In genomic region chr10:119312241-119312640, GRCh38 we compare ENCODE assay signal across 12 cellular contexts.
DNase-seq lines count a peak whose midpoint lies in the region; ATAC-seq lines count a peak whose summit lies in the region.
"Had no signal": no experiment of that assay in that cellular context is flagged by ENCODE, and none has a peak within 500 bp of the region (broad histone marks: within the 10 kb centered on the region; RNA-seq: fewer than 3 reads in every experiment).

No MANE protein-coding gene starts in this region.

- ATAC-seq in stimulated activated naive CD8-positive, alpha-beta T cell treated with anti-CD3 and anti-CD28 coated beads, Interleukin-15, Interleukin-2, amounts not matched to agents 100 U/mL and 50 U/mL, for 24 hours = no peak
- ATAC-seq: Panc1 had no signal

- DNase-seq in T-helper 1 cell = no peak
- DNase-seq in stimulated activated naive CD8-positive, alpha-beta T cell treated with anti-CD3 and anti-CD28 coated beads, Interleukin-15, Interleukin-2, amounts not matched to agents 100 U/mL and 50 U/mL, for 24 hours = no peak
- DNase-seq in immature natural killer cell = no peak
- no peak for DNase-seq in retina
- DNase-seq in medulla oblongata (ENCODE audit: extremely low spot score) = no peak
- no peak for DNase-seq in stimulated activated naive CD4-positive, alpha-beta T cell treated with Interleukin-2 at 50 U/mL for 16 hours (lab: John Stamatoyannopoulos, UW)
- DNase-seq: C1 segment of cervical spinal cord, HCEC 1CT, NCI-H748 treated with DMSO at 0.1 percent for 48 hours had no signal

- H3K4me1 Mint-ChIP-seq in T-helper 1 cell treated with Interleukin-12 subunit alpha and Interleukin-12 subunit beta and Interleukin-4 antibody, amounts not matched to agents 30 μg/mL and 1 μg/mL, for 36 hours (ENCODE audit: low read depth) = peaks cover 63% of the 10 kb centered on the region
- H3K4me1 Mint-ChIP-seq in stimulated activated naive CD8-positive, alpha-beta T cell treated with anti-CD3 and anti-CD28 coated beads, Interleukin-15, Interleukin-2, amounts not matched to agents 100 ng/mL and 50 ng/mL, for 24 hours (ENCODE audit: low read depth) = peaks cover 90% of the 10 kb centered on the region
- H3K4me1 Mint-ChIP-seq in immature natural killer cell = peaks cover 86 to 91% of the 10 kb centered on the region in 2 donors

- peaks cover 7% of the 10 kb centered on the region for H3K27me3 Mint-ChIP-seq in T-helper 1 cell treated with Interleukin-12 subunit alpha and Interleukin-12 subunit beta and Interleukin-4 antibody, amounts not matched to agents 30 μg/mL and 1 μg/mL, for 36 hours (ENCODE audit: low read depth)
- H3K27me3 Mint-ChIP-seq in stimulated activated naive CD8-positive, alpha-beta T cell treated with anti-CD3 and anti-CD28 coated beads, Interleukin-15, Interleukin-2, amounts not matched to agents 100 ng/mL and 50 ng/mL, for 24 hours = peaks cover 15% of the 10 kb centered on the region
- peaks cover 26 to 45% (median 30%) of the 10 kb centered on the region in 3 donors for H3K27me3 Mint-ChIP-seq in immature natural killer cell (ENCODE audit: low read depth in 3 of 3)

- no peak overlapping the region for H3K4me3 Mint-ChIP-seq in T-helper 1 cell treated with Interleukin-12 subunit alpha and Interleukin-12 subunit beta and Interleukin-4 antibody, amounts not matched to agents 30 μg/mL and 1 μg/mL, for 36 hours
- H3K4me3 Mint-ChIP-seq in stimulated activated naive CD8-positive, alpha-beta T cell treated with anti-CD3 and anti-CD28 coated beads, Interleukin-15, Interleukin-2, amounts not matched to agents 100 ng/mL and 50 ng/mL, for 24 hours = peak overlapping the region; percentile 45
- peak overlapping the region; percentile 12 to 73 (median 55) for H3K4me3 Mint-ChIP-seq in immature natural killer cell

- peaks cover 7% of the 10 kb centered on the region for H3K9me3 Mint-ChIP-seq in T-helper 1 cell treated with Interleukin-12 subunit alpha and Interleukin-12 subunit beta and Interleukin-4 antibody, amounts not matched to agents 30 μg/mL and 1 μg/mL, for 36 hours
- peaks cover 5% of the 10 kb centered on the region for H3K9me3 Mint-ChIP-seq in stimulated activated naive CD8-positive, alpha-beta T cell treated with anti-CD3 and anti-CD28 coated beads, Interleukin-15, Interleukin-2, amounts not matched to agents 100 ng/mL and 50 ng/mL, for 24 hours
- peaks cover 0 to 1% (median 0%) of the 10 kb centered on the region in 6 donors for H3K9me3 Mint-ChIP-seq in immature natural killer cell

- H3K27ac Mint-ChIP-seq in T-helper 1 cell treated with Interleukin-12 subunit alpha and Interleukin-12 subunit beta and Interleukin-4 antibody, amounts not matched to agents 30 μg/mL and 1 μg/mL, for 36 hours = peak overlapping the region; percentile 87
- peak overlapping the region; percentile 89 for H3K27ac Mint-ChIP-seq in stimulated activated naive CD8-positive, alpha-beta T cell treated with anti-CD3 and anti-CD28 coated beads, Interleukin-15, Interleukin-2, amounts not matched to agents 100 ng/mL and 50 ng/mL, for 24 hours
- H3K27ac Mint-ChIP-seq in immature natural killer cell = peak overlapping the region in 4 of 6 donors; percentile 50 to 88 (median 69)

- peaks cover 21% of the 10 kb centered on the region for H3K36me3 Mint-ChIP-seq in T-helper 1 cell treated with Interleukin-12 subunit alpha and Interleukin-12 subunit beta and Interleukin-4 antibody, amounts not matched to agents 30 μg/mL and 1 μg/mL, for 36 hours (ENCODE audit: low read depth)
- H3K36me3 Mint-ChIP-seq in stimulated activated naive CD8-positive, alpha-beta T cell treated with anti-CD3 and anti-CD28 coated beads, Interleukin-15, Interleukin-2, amounts not matched to agents 100 ng/mL and 50 ng/mL, for 24 hours (ENCODE audit: low read depth) = peaks cover 6% of the 10 kb centered on the region
- H3K36me3 Mint-ChIP-seq in immature natural killer cell = peaks cover 0 to 4% (median 0%) of the 10 kb centered on the region in 3 donors
